In the genomic region with DNA sequence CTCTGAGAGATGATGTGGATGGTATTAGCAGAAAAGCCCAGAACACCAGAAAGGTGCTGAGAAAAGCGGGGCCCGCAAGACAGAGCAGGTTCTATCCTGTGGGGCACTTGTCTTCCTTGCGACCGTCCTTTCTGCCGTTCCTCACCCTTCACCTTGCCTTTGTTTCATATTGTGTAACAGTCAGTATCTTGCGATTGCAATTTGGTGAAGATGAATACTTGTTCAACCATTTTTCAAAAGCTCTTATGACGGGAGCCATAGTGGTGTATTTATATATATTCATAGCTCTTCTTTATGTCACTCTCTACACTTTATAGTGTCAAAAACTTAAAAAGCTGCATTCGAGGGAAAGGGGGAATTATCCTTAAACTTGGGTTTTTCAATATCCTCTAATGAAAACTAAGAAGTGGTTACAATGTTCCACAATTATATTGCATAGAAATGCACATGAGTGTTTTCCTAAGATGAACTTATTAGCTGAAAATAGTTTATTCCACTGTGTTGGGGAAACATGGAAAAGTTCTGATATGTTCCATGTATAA, we compare ENCODE assay signal across 8 cellular contexts. TPM values are rescaled to one million over a fixed set of nuclear protein-coding genes. Genes with fewer than 3 reads are reported as not detected.
A peak's percentile ranks its signal among the peaks of the same experiment; 100 is the strongest.
DNase-seq lines count a peak whose midpoint lies in the region; ATAC-seq and TF ChIP-seq lines count a peak whose summit lies in the region.

No MANE protein-coding gene starts in this region.

- H3K27me3 Mint-ChIP-seq in WTC11 (ENCODE audit: low read depth), result peaks cover 67% of the 10 kb centered on the region

- H3K27ac Mint-ChIP-seq in WTC11, result no peak overlapping the region

- peak overlapping the region; percentile 74 for H3K4me3 ChIP-seq in GM12864 (ENCODE audit: low read depth, low read length)
- H3K4me3 ChIP-seq in left ventricle myocardium inferior, result peak overlapping the region; percentile 79
- H3K4me3 ChIP-seq in skeletal muscle cell (ENCODE audit: low read depth, low read length), result peak overlapping the region; percentile 64

- H3K9me3 ChIP-seq in left ventricle myocardium inferior (replicated peaks), result no peaks in the 10 kb centered on the region

- no peaks in the 10 kb centered on the region for H3K36me3 ChIP-seq in left ventricle myocardium inferior

- H3K4me1 ChIP-seq in left ventricle myocardium inferior, result peaks cover 17% of the 10 kb centered on the region

- H3K4me3 Mint-ChIP-seq in WTC11, result peak overlapping the region; percentile 87

- H3K4me1 Mint-ChIP-seq in WTC11, result peaks cover 4% of the 10 kb centered on the region; the same call in 1 of the 2 replicates

- no peaks in the 10 kb centered on the region for H3K36me3 Mint-ChIP-seq in WTC11

- no peak for TF ChIP-seq CTCF in GM12864 (IDR thresholded peaks at IDR 0.05; ENCODE audit: low read depth, low read length, missing control alignments)
- no peak for TF ChIP-seq CTCF in WTC11 (IDR thresholded peaks at IDR 0.05)
- no peak for TF ChIP-seq CTCF in left ventricle myocardium inferior (IDR thresholded peaks at IDR 0.05; ENCODE audit: borderline replicate concordance)

- DNase-seq in GM12864 (ENCODE audit: low read depth) (no peak), WTC11 (ENCODE audit: low spot score) (no peak), left ventricle myocardium inferior (no peak), skeletal muscle cell (ENCODE audit: low read depth) (no peak), NCI-H1694 treated with DMSO at 0.1 percent for 48 hours (lab: John Stamatoyannopoulos, UW) (no peak), HEK293T (ENCODE audit: extremely low spot score) (no peak)
- DNase-seq in stimulated activated CD4-positive, alpha-beta T cell treated with anti-CD3 and anti-CD28 coated beads, Interleukin-4, amount 100 ng/mL, for 24 hours, result no peak

- no peaks in the 10 kb centered on the region for H3K9me3 Mint-ChIP-seq in WTC11

- CTCF ChIA-PET in WTC11 (lab: Charles Lee) (interaction anchor here (1.4 kb wide), 1 partner anchor 10 kb away, joined by 3 read pairs; no protein-coding TSS in a partner anchor), HEK293T (lab: Yijun Ruan, JAX) (interaction anchor here (0.7 kb wide), 1 partner anchor 212 kb away, joined by 3 read pairs; no protein-coding TSS in a partner anchor)

- POLR2A ChIA-PET in WTC11 (lab: Charles Lee) (no interaction called here), HEK293T (lab: Yijun Ruan, JAX) (no interaction called here)

- ATAC-seq in HG02981 (IDR thresholded peaks at IDR 0.05; ENCODE audit: unreplicated experiment) (peak; percentile 24), WTC11 (peak; percentile 29)

- intact Hi-C loops in left ventricle myocardium inferior (cut with micrococcal nuclease), result no loop called here

- no peaks in the 10 kb centered on the region for H3K27me3 ChIP-seq in left ventricle myocardium inferior (ENCODE audit: low read depth)

- H3K27ac ChIP-seq in left ventricle myocardium inferior (replicated peaks), result peak overlapping the region; percentile 76

TF ChIP-seq in WTC11, 78 proteins besides CTCF, POLR2A, EP300 and RAD21 (continues in another document):
- no peak for TF ChIP-seq ZNF263 (CRISPR knock-in tag; IDR thresholded peaks at IDR 0.05; ENCODE audit: low read depth)
- TF ChIP-seq SOX15 (CRISPR knock-in tag; IDR thresholded peaks at IDR 0.05), result no peak
- no peak for TF ChIP-seq USF1 (CRISPR knock-in tag; IDR thresholded peaks at IDR 0.05)
- no peak for TF ChIP-seq GABPB1 (CRISPR knock-in tag; IDR thresholded peaks at IDR 0.05)
- no peak for TF ChIP-seq ETV6 (CRISPR knock-in tag; IDR thresholded peaks at IDR 0.05)
- no peak for TF ChIP-seq AR (CRISPR knock-in tag; IDR thresholded peaks at IDR 0.05)

TF ChIP-seq in HEK293T, 16 proteins besides CTCF, POLR2A, EP300 and RAD21:
- TF ChIP-seq FOXK2 (IDR thresholded peaks at IDR 0.05), result no peak
- TF ChIP-seq HDGF (IDR thresholded peaks at IDR 0.05; ENCODE audit: borderline replicate concordance), result no peak
- no peak for TF ChIP-seq NFRKB (IDR thresholded peaks at IDR 0.05)
- TF ChIP-seq L3MBTL2 (conservative IDR thresholded peaks at IDR 0.05), result no peak
- no peak for TF ChIP-seq CTBP1 (IDR thresholded peaks at IDR 0.05; ENCODE audit: borderline replicate concordance)
- TF ChIP-seq LEF1 (IDR thresholded peaks at IDR 0.05; ENCODE audit: borderline replicate concordance), result no peak
- no peak for TF ChIP-seq PKNOX1 (IDR thresholded peaks at IDR 0.05)
- no peak for TF ChIP-seq SUZ12 (IDR thresholded peaks at IDR 0.05)
- TF ChIP-seq FOXM1 (IDR thresholded peaks at IDR 0.05; ENCODE audit: borderline replicate concordance), result no peak
- TF ChIP-seq FOXA1 (IDR thresholded peaks at IDR 0.05), result no peak
- no peak for TF ChIP-seq TARDBP (IDR thresholded peaks at IDR 0.05)
- no peak for TF ChIP-seq ARNT (IDR thresholded peaks at IDR 0.05)
- TF ChIP-seq ELF4 (IDR thresholded peaks at IDR 0.05), result no peak
- no peak for TF ChIP-seq SP1 (IDR thresholded peaks at IDR 0.05)

RNA-seq across cellular contexts. Expression of gene MAP3K13, which starts 0.8 kb away (rescaled TPM):
- total RNA-seq in WTC11 (2021) (9.1 to 9.8 TPM (median 9.5 TPM) in 3 replicates), left ventricle myocardium inferior (8.4 TPM)
